Comparison of ENCODE assay signal across 14 cellular contexts in genomic region chr6:105250523-105250922, GRCh38.
DNase-seq lines count a peak whose midpoint lies in the region; ATAC-seq and TF ChIP-seq lines count a peak whose summit lies in the region.
"Had no signal": no experiment of that assay in that cellular context is flagged by ENCODE, and none has a peak within 500 bp of the region (broad histone marks: within the 10 kb centered on the region; RNA-seq: fewer than 3 reads in every experiment).

No MANE protein-coding gene starts in this region.

- no peak for ATAC-seq in GM18498 (IDR thresholded peaks at IDR 0.05; ENCODE audit: unreplicated experiment)
- ATAC-seq: Right ventricle myocardium inferior had no signal

- DNase-seq in AG10803 (ENCODE audit: low read depth), result peak; percentile 24
- peak; percentile 41 for DNase-seq in LHCN-M2 (ENCODE audit: low read depth)
- peak; percentile 64 for DNase-seq in amniotic epithelial cell (ENCODE audit: low read depth)
- DNase-seq in fibroblast of pulmonary artery (ENCODE audit: low read depth), result peak; percentile 15
- DNase-seq in activated CD4-positive, alpha-beta T cell treated with anti-CD3 and anti-CD28 coated beads for 48 hours, result no peak
- no peak for DNase-seq in SW 1271 (lab: John Stamatoyannopoulos, UW)
- no peak for DNase-seq in NCI-H345 (lab: John Stamatoyannopoulos, UW)
- DNase-seq: DMS79, GDM1, NCI-H1436, NCI-H2081, NCI-H524 treated with DMSO at 0.1 percent for 48 hours had no signal

- H3K4me3 ChIP-seq in AG10803 (ENCODE audit: low read length) (no peak overlapping the region), fibroblast of pulmonary artery (replicated peaks; ENCODE audit: low read depth, low read length) (no peak overlapping the region)

- TF ChIP-seq CTCF in AG10803 (conservative IDR thresholded peaks at IDR 0.05; ENCODE audit: low read length), result no peak
- TF ChIP-seq CTCF in fibroblast of pulmonary artery (IDR thresholded peaks at IDR 0.05; ENCODE audit: low read length, missing control alignments), result no peak

Comparison
In these comparisons a context has a peak if more than half of its experiments do, and no peak if none do; other contexts are left out.
1. DNase-seq: peak in AG10803 (single experiment), LHCN-M2 (single experiment), amniotic epithelial cell (single experiment) and fibroblast of pulmonary artery (single experiment); none in activated CD4-positive, alpha-beta T cell treated with anti-CD3 and anti-CD28 coated beads for 48 hours (single experiment), SW 1271 (0 of 2) and NCI-H345 (single experiment).